Comparison of ENCODE assay signal across 8 cellular contexts in genomic region chr22:25403752-25404471, GRCh38.
DNase-seq lines count a peak whose midpoint lies in the region; FAIRE-seq and TF ChIP-seq lines count a peak whose summit lies in the region.

No MANE protein-coding gene starts in this region.

- CTCF ChIA-PET in PC-9 (lab: Charles Lee) = interaction anchor here (0.6 kb wide), 1 partner anchor 14 kb away, joined by 4 read pairs; no protein-coding TSS in a partner anchor

- in situ Hi-C loops in ACHN (cut with HindIII; ENCODE audit: low pct_ligation_motif_present, low pct_unique_long_range_greater_than_20kb, low sequenced_read_pairs) = no loop called here

- H3K4me3 ChIP-seq in PC-9 (peak overlapping the region; percentile 83; the same call in 1 of the 2 replicates), ectodermal cell (ENCODE audit: insufficient read depth, low read depth, low read length) (peak overlapping the region; percentile 56), mononuclear cell (ENCODE audit: low read length) (peak overlapping the region; percentile 56)

- POLR2A ChIA-PET in PC-9 (lab: Charles Lee; ENCODE audit: unreplicated experiment) = no interaction called here

- H3K9me3 ChIP-seq in PC-9 (ENCODE audit: insufficient read depth, low read depth) (no peaks in the 10 kb centered on the region), ectodermal cell (ENCODE audit: control insufficient read depth, low read length) (no peaks in the 10 kb centered on the region), mononuclear cell (ENCODE audit: low read depth, low read length) (no peaks in the 10 kb centered on the region)

- peak overlapping the region; percentile 80 for H3K4me2 ChIP-seq in PC-9

- peaks cover 34% of the 10 kb centered on the region for H3K4me1 ChIP-seq in PC-9 (replicated peaks; ENCODE audit: insufficient read depth)
- peaks cover 13% of the 10 kb centered on the region for H3K4me1 ChIP-seq in ectodermal cell (ENCODE audit: control insufficient read depth, insufficient read depth, low read length)
- H3K4me1 ChIP-seq in mononuclear cell (ENCODE audit: insufficient read depth, low read length) = peaks cover 51% of the 10 kb centered on the region

- peaks cover 40% of the 10 kb centered on the region for H3K79me2 ChIP-seq in PC-9 (ENCODE audit: low read depth)

- BruUV-seq in PC-9 (replicated peaks; lab: Mats Ljungman, UMichigan) = TSS peak; percentile 47

- H3K27me3 ChIP-seq in PC-9 (ENCODE audit: insufficient read depth, low read depth) = no peaks in the 10 kb centered on the region
- peaks cover 34% of the 10 kb centered on the region for H3K27me3 ChIP-seq in ectodermal cell (ENCODE audit: control insufficient read depth, insufficient read depth, low read length, poor library complexity, severe bottlenecking)
- H3K27me3 ChIP-seq in mononuclear cell (ENCODE audit: insufficient read depth, low read length) = no peaks in the 10 kb centered on the region

- WGBS in ectodermal cell, 2 experiments = 23 to 28% methylated on average over 17 of the region's 17 CpGs

- TF ChIP-seq POLR2A in GM12892 (IDR thresholded peaks at IDR 0.05; ENCODE audit: low read depth, low read length) = no peak

- peak; percentile 17 for FAIRE-seq in GM12892 (lab: Jason Lieb, UNC)

- peak; percentile 18 for DNase-seq in ACHN
- no peak for DNase-seq in GM12892 (ENCODE audit: insufficient read length)
- DNase-seq in PC-9 = no peak
- no peak for DNase-seq in stimulated activated CD4-positive, alpha-beta T cell treated with anti-CD3 and anti-CD28 coated beads, Interleukin-4, amount 100 ng/mL, for 24 hours
- no peak for DNase-seq in GDM1 (lab: John Stamatoyannopoulos, UW)
- DNase-seq in NCI-H510A treated with DMSO at 0.1 percent for 48 hours (lab: John Stamatoyannopoulos, UW) = no peak

- peaks cover 21% of the 10 kb centered on the region; the same call in 1 of the 2 replicates for H3F3A ChIP-seq in PC-9 (ENCODE audit: insufficient read depth, low read depth)

- H2AFZ ChIP-seq in PC-9 = 0 out of 2 replicates have a peak overlapping the region, but pooled peaks have one; percentile 43

- no peaks in the 10 kb centered on the region for H3K9me2 ChIP-seq in PC-9 (ENCODE audit: insufficient read depth)

- intact Hi-C loops in PC-9 (cut with micrococcal nuclease; ENCODE audit: unreplicated experiment) = loop anchor here (5.0 kb wide), 1 partner anchor 43 kb away; no protein-coding TSS in a partner anchor

- peaks cover 28% of the 10 kb centered on the region for H4K20me1 ChIP-seq in PC-9 (ENCODE audit: insufficient read depth)

- TF ChIP-seq CTCF in PC-9 (conservative IDR thresholded peaks at IDR 0.05) = no peak

- H3K27ac ChIP-seq in PC-9 (no peak overlapping the region), ectodermal cell (ENCODE audit: insufficient read depth, low read depth, low read length, poor library complexity, severe bottlenecking) (no peak overlapping the region)

- H3K36me3 ChIP-seq in PC-9 (ENCODE audit: low read depth) (no peaks in the 10 kb centered on the region), ectodermal cell (ENCODE audit: control insufficient read depth, insufficient read depth, low read length) (no peaks in the 10 kb centered on the region)
